In the genomic region with DNA sequence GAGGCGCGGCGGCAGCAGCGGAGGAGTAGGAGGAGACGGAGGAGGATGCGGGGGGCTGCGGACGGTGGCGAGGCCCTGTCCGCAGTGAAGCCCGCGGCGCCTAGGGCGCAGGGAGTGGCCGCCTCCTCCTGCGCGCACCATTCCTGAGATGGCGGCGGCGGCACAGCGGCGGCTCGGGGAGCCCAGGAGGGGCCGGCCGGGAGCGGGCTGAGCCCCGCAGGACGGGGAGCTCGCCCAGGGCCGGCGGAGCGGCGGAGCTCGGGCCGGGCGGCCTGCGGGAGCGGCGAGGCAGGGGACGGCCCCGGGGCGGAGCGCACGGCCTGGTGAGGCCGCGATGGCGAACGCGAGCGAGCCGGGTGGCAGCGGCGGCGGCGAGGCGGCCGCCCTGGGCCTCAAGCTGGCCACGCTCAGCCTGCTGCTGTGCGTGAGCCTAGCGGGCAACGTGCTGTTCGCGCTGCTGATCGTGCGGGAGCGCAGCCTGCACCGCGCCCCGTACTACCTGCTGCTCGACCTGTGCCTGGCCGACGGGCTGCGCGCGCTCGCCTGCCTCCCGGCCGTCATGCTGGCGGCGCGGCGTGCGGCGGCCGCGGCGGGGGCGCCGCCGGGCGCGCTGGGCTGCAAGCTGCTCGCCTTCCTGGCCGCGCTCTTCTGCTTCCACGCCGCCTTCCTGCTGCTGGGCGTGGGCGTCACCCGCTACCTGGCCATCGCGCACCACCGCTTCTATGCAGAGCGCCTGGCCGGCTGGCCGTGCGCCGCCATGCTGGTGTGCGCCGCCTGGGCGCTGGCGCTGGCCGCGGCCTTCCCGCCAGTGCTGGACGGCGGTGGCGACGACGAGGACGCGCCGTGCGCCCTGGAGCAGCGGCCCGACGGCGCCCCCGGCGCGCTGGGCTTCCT, we compare ENCODE assay signal across 9 cellular contexts. TPM values are rescaled to one million over a fixed set of nuclear protein-coding genes. Genes with fewer than 3 reads are reported as not detected.
DNase-seq lines count a peak whose midpoint lies in the region; ATAC-seq, FAIRE-seq and TF ChIP-seq lines count a peak whose summit lies in the region.
"Had no signal": no experiment of that assay in that cellular context is flagged by ENCODE, and none has a peak within 500 bp of the region (broad histone marks: within the 10 kb centered on the region; RNA-seq: fewer than 3 reads in every experiment).

A gene with protein sequence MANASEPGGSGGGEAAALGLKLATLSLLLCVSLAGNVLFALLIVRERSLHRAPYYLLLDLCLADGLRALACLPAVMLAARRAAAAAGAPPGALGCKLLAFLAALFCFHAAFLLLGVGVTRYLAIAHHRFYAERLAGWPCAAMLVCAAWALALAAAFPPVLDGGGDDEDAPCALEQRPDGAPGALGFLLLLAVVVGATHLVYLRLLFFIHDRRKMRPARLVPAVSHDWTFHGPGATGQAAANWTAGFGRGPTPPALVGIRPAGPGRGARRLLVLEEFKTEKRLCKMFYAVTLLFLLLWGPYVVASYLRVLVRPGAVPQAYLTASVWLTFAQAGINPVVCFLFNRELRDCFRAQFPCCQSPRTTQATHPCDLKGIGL (plus strand): TSS at position 140 of the 894 bp plus-strand sequence. CDS start 195 bp downstream, at position 335.

- peaks cover 25% of the 10 kb centered on the region for H3K27me3 Mint-ChIP-seq in activated T-helper 17 cell treated with anti-CD3 and anti-CD28 coated beads, Interleukin-2, amount 50 U/mL, for 72 hours

- DNase-seq in 8988T (peak; percentile 78), GM12891 (ENCODE audit: insufficient read length, low spot score) (peak; percentile 27), frontal cortex (ENCODE audit: low spot score in 2 of 2) (peak; percentile 23 to 42), osteoblast (ENCODE audit: insufficient read length, low spot score, missing footprints) (peak; percentile 88), COR-L47 (lab: John Stamatoyannopoulos, UW) (no peak), SJCRH30 (no peak)

- no peak within 1 kb of the TSS for H3K4me2 ChIP-seq in osteoblast (ENCODE audit: insufficient read depth, low read length)

- no peaks in the 10 kb centered on the region for H3K79me2 ChIP-seq in osteoblast (ENCODE audit: insufficient read depth, low read length)

- no peak within 1 kb of the TSS for H2AFZ ChIP-seq in osteoblast (ENCODE audit: low read length)

- no peak within 1 kb of the TSS for H3K27ac Mint-ChIP-seq in activated T-helper 17 cell treated with anti-CD3 and anti-CD28 coated beads, Interleukin-2, amount 50 U/mL, for 72 hours

- H3K36me3 Mint-ChIP-seq in activated T-helper 17 cell treated with anti-CD3 and anti-CD28 coated beads, Interleukin-2, amount 50 U/mL, for 72 hours (ENCODE audit: low read depth): no peaks in the 10 kb centered on the region

- H3K4me3 Mint-ChIP-seq in activated T-helper 17 cell treated with anti-CD3 and anti-CD28 coated beads, Interleukin-2, amount 50 U/mL, for 72 hours: peak within 1 kb of the TSS; percentile 57

- no peaks in the 10 kb centered on the region for H3K36me3 ChIP-seq in osteoblast (ENCODE audit: insufficient read depth, low read length)
- no peaks in the 10 kb centered on the region for H3K36me3 ChIP-seq in SJCRH30

- no peaks in the 10 kb centered on the region for H3K9me3 Mint-ChIP-seq in activated T-helper 17 cell treated with anti-CD3 and anti-CD28 coated beads, Interleukin-2, amount 50 U/mL, for 72 hours

- peak; percentile 54 for FAIRE-seq in GM12891 (lab: Jason Lieb, UNC)
- no peak for FAIRE-seq in frontal cortex (lab: Jason Lieb, UNC)
- FAIRE-seq: endometrium had no signal

- H3K27me3 ChIP-seq in osteoblast (ENCODE audit: insufficient read depth, low read length) (peaks cover 59% of the 10 kb centered on the region), SJCRH30 (no peaks in the 10 kb centered on the region)

- no peak within 1 kb of the TSS for H3K27ac ChIP-seq in osteoblast (ENCODE audit: low read depth, low read length)
- H3K27ac ChIP-seq in SJCRH30: no peak within 1 kb of the TSS

- no peak for TF ChIP-seq CTCF in osteoblast (IDR thresholded peaks at IDR 0.05; ENCODE audit: extremely low read depth, low read depth, low read length)

- H3K4me1 Mint-ChIP-seq in activated T-helper 17 cell treated with anti-CD3 and anti-CD28 coated beads, Interleukin-2, amount 50 U/mL, for 72 hours: no peaks in the 10 kb centered on the region

- no peak for TF ChIP-seq POLR2A in GM12891 (IDR thresholded peaks at IDR 0.05; ENCODE audit: low read depth, low read length)

- H3K9me3 ChIP-seq in osteoblast (ENCODE audit: low read depth, low read length) (no peaks in the 10 kb centered on the region), SJCRH30 (replicated peaks) (no peaks in the 10 kb centered on the region)

- peak; percentile 63 for ATAC-seq in activated T-helper 17 cell treated with anti-CD3 and anti-CD28 coated beads, Interleukin-2, amount 50 U/mL, for 72 hours (replicated peaks)
- ATAC-seq in HG03280 (IDR thresholded peaks at IDR 0.05; ENCODE audit: unreplicated experiment): no peak

- H3K4me3 ChIP-seq in osteoblast (ENCODE audit: insufficient read depth, low read length) (no peak within 1 kb of the TSS), SJCRH30 (no peak within 1 kb of the TSS)

- H3K4me1 ChIP-seq in osteoblast (ENCODE audit: insufficient read depth, low read length): no peaks in the 10 kb centered on the region
- no peaks in the 10 kb centered on the region for H3K4me1 ChIP-seq in SJCRH30

- H4K20me1 ChIP-seq in osteoblast (ENCODE audit: insufficient read depth, low read length): no peaks in the 10 kb centered on the region

TF ChIP-seq in GM12891, 5 proteins besides CTCF, POLR2A, EP300 and RAD21:
- TF ChIP-seq POU2F2 (IDR thresholded peaks at IDR 0.05; ENCODE audit: low read depth, low read length): no peak
- TF ChIP-seq TAF1 (IDR thresholded peaks at IDR 0.05; ENCODE audit: low read depth, low read length): no peak
- no peak for TF ChIP-seq SPI1 (IDR thresholded peaks at IDR 0.05; ENCODE audit: low read depth, low read length)
- TF ChIP-seq POLR2AphosphoS5 (IDR thresholded peaks at IDR 0.05; ENCODE audit: low read depth, low read length): no peak
- no peak for TF ChIP-seq PAX5 (IDR thresholded peaks at IDR 0.05; ENCODE audit: insufficient read depth, low read length, severe bottlenecking)
TF ChIP-seq in GM12891: peak in this region for 0.

RNA-seq across cellular contexts. Expression of the gene that starts here (rescaled TPM):
- polyA plus RNA-seq in GM12891 (2012; ENCODE audit: low read depth, missing spikeins): not detected
- 1 to 10 TPM in 1 of 2 donors, under 1 TPM in 1; 0.32 to 2.5 TPM for total RNA-seq in activated T-helper 17 cell treated with anti-CD3 and anti-CD28 coated beads, Interleukin-2, amount 50 U/mL, for 72 hours
- total RNA-seq in frontal cortex (43.6 TPM), osteoblast (under 0.01 TPM in 1 of 2 replicates, not detected in the other)
- total RNA-seq in SJCRH30 (2014; rRNA removed; shearing (Covaris generic)): not detected in 2 replicates

Comparison
In these comparisons a context has a peak if more than half of its experiments do, and no peak if none do; other contexts are left out.
1. RNA of the gene that starts here (total RNA-seq): 43.6 TPM in frontal cortex (single experiment); 0.32 to 2.5 TPM in activated T-helper 17 cell treated with anti-CD3 and anti-CD28 coated beads, Interleukin-2, amount 50 U/mL, for 72 hours, under 0.01 TPM in osteoblast and not detected in SJCRH30; every median in the first group is over 10 times any median in the second.
2. Peak in DNase-seq in osteoblast; RNA of the gene not detected or under 1 TPM.
3. DNase-seq: peak in 8988T (single experiment), GM12891 (single experiment) and frontal cortex (2 of 2); none in COR-L47 (single experiment) and SJCRH30 (0 of 2).